In genomic region chr5:118778951-118779350, GRCh38 we compare ENCODE assay signal across 28 cellular contexts.
A peak's percentile ranks its signal among the peaks of the same experiment; 100 is the strongest.
DNase-seq lines count a peak whose midpoint lies in the region; ATAC-seq, FAIRE-seq and TF ChIP-seq lines count a peak whose summit lies in the region.
"Had no signal": no experiment of that assay in that cellular context is flagged by ENCODE, and none has a peak within 500 bp of the region (broad histone marks: within the 10 kb centered on the region; RNA-seq: fewer than 3 reads in every experiment).

No MANE protein-coding gene starts in this region.

- no peaks in the 10 kb centered on the region for H3K27me3 ChIP-seq in WERI-Rb-1 (ENCODE audit: insufficient read depth, low read depth, severe bottlenecking)
- H3K27me3 ChIP-seq: SJCRH30 had no signal

- H3K9me3 ChIP-seq in WERI-Rb-1 (ENCODE audit: severe bottlenecking), result no peaks in the 10 kb centered on the region
- H3K9me3 ChIP-seq: HAP-1, SJCRH30 had no signal

- H3K27ac Mint-ChIP-seq in progenitor cell of endocrine pancreas, result no peak overlapping the region
- H3K27ac Mint-ChIP-seq: GM23338, HFFc6, IgD-negative memory B cell had no signal

- no peaks in the 10 kb centered on the region for H3K36me3 Mint-ChIP-seq in progenitor cell of endocrine pancreas (ENCODE audit: insufficient read depth)
- H3K36me3 Mint-ChIP-seq: IgD-negative memory B cell had no signal

- H3K4me3 ChIP-seq in astrocyte of the spinal cord (ENCODE audit: low read depth, low read length), result no peak overlapping the region
- H3K4me3 ChIP-seq in WERI-Rb-1 (ENCODE audit: low read depth, low read length), result no peak overlapping the region
- H3K4me3 ChIP-seq: GM23338, HAP-1, SJCRH30 had no signal

- peak; percentile 18 for FAIRE-seq in GM19239 (lab: Jason Lieb, UNC)
- FAIRE-seq: GM12892 had no signal

- H3K36me3 ChIP-seq in WERI-Rb-1, result no peaks in the 10 kb centered on the region
- H3K36me3 ChIP-seq: HAP-1, SJCRH30 had no signal

- H3K4me3 Mint-ChIP-seq in progenitor cell of endocrine pancreas (ENCODE audit: low read depth), result no peak overlapping the region
- H3K4me3 Mint-ChIP-seq: GM23338, HFFc6, IgD-negative memory B cell had no signal

- TF ChIP-seq CTCF in astrocyte of the spinal cord (IDR thresholded peaks at IDR 0.05; ENCODE audit: low read depth, low read length) (no peak), progenitor cell of endocrine pancreas (IDR thresholded peaks at IDR 0.05; ENCODE audit: unreplicated experiment) (no peak), WERI-Rb-1 (IDR thresholded peaks at IDR 0.05; ENCODE audit: low read depth, low read length) (no peak)

- no peak for ATAC-seq in GM21737 (IDR thresholded peaks at IDR 0.05; ENCODE audit: unreplicated experiment)
- ATAC-seq: GM23338, PC-3, Right ventricle myocardium inferior had no signal

- H3K27me3 Mint-ChIP-seq in progenitor cell of endocrine pancreas, result peaks cover 3% of the 10 kb centered on the region

- no peaks in the 10 kb centered on the region for H3K9me3 Mint-ChIP-seq in progenitor cell of endocrine pancreas (ENCODE audit: low read depth)
- H3K9me3 Mint-ChIP-seq: GM23338, HFFc6 had no signal

- DNase-seq in GM19239 (ENCODE audit: insufficient read length, low spot score) (no peak), astrocyte of the spinal cord (ENCODE audit: low read depth, low spot score) (peak; percentile 17), iris pigment epithelial cell (ENCODE audit: low read depth) (peak; percentile 5), non-pigmented ciliary epithelial cell (ENCODE audit: low read depth) (peak; percentile 11), progenitor cell of endocrine pancreas (ENCODE audit: low spot score, unreplicated experiment) (no peak), midbrain (lab: John Stamatoyannopoulos, UW) (no peak), WERI-Rb-1 (no peak)
- DNase-seq: 8988T; ACHN; Calu3; DMS79 treated with DMSO at 0.1 percent for 48 hours; HFFc6; MM.1S; NCI-H2029; NCI-H446; NCI-H524 treated with DMSO at 0.1 percent for 48 hours; NCI-H774; NK-92 treated with Interleukin-12 subunit alpha and Interleukin-12 subunit beta, amount 100 ng/mL, for 24 hours; PC-3 had no signal

- no peaks in the 10 kb centered on the region for H3K4me1 Mint-ChIP-seq in progenitor cell of endocrine pancreas (ENCODE audit: low read depth)
- H3K4me1 Mint-ChIP-seq: IgD-negative memory B cell had no signal

- in situ Hi-C loops in astrocyte of the spinal cord (cut with HindIII; ENCODE audit: low sequenced_read_pairs), result no loop called here

- H3K27ac ChIP-seq in WERI-Rb-1, result no peak overlapping the region
- H3K27ac ChIP-seq: HL-60, KMS-11, SJCRH30 had no signal

Comparison
In these comparisons a context has a peak if more than half of its experiments do, and no peak if none do; other contexts are left out.
1. DNase-seq: peak in astrocyte of the spinal cord (single experiment), iris pigment epithelial cell (single experiment) and non-pigmented ciliary epithelial cell (single experiment); none in GM19239 (single experiment), progenitor cell of endocrine pancreas (single experiment), midbrain (single experiment) and WERI-Rb-1 (single experiment).